ENCODE assay signal across 1 cellular context in genomic region chr14:53703457-53703856, GRCh38.
TF ChIP-seq lines count a peak whose summit lies in the region.

No MANE protein-coding gene starts in this region.

TF ChIP-seq in HepG2, 621 proteins besides CTCF, POLR2A, EP300 and RAD21 (continued from another document):
- TF ChIP-seq NRL (CRISPR knock-in tag; IDR thresholded peaks at IDR 0.05; ENCODE audit: borderline replicate concordance): no peak
- TF ChIP-seq HNF4A (CRISPR knock-in tag; IDR thresholded peaks at IDR 0.05): peak; percentile 57
- TF ChIP-seq ARID3A (IDR thresholded peaks at IDR 0.05; ENCODE audit: low read depth, low read length): 0 out of 2 replicates have a peak, but pooled peaks have one; percentile 39
- TF ChIP-seq BRF2 (CRISPR knock-in tag; IDR thresholded peaks at IDR 0.05): no peak
